26 cellular contexts compared by ENCODE assay signal in the genomic region with DNA sequence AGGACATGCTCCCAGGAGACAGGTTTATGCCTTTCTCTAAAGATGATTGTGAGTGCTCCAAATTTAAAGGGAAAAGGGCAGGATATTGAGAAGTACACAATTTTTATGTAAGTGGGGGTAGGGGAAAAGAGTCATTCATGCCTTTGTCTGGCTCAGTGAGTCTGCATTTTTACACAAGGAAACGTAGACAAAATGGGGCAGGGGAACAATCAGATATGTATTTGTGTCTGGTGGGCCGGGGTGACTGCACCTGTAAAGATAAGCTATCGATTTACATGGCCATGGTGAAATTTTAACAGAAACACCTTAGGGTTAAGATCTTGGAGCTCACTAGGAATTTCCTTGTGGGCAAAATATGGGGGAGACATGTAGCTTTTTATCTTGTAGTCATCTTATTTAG.
"Had no signal": no experiment of that assay in that cellular context is flagged by ENCODE, and none has a peak within 500 bp of the region (broad histone marks: within the 10 kb centered on the region; RNA-seq: fewer than 3 reads in every experiment).

No MANE protein-coding gene starts in this region.

- H3K27me3 Mint-ChIP-seq: T-cell had no signal

- H3K9ac ChIP-seq: SK-N-SH had no signal

- H3K4me1 Mint-ChIP-seq: T-cell had no signal

- H3K9me2 ChIP-seq: SK-N-SH had no signal

- H3K27me3 ChIP-seq: MG63, SJSA1 had no signal

- H3K36me3 ChIP-seq: MG63, SJSA1 had no signal

- H3K4me3 Mint-ChIP-seq: T-cell had no signal

- H3K9me3 ChIP-seq: MG63, SJSA1, SK-N-SH had no signal

- FAIRE-seq: RCC 7860 had no signal

- H3K27ac ChIP-seq: SJSA1 had no signal

- H3K4me2 ChIP-seq: SK-N-SH had no signal

- DNase-seq: Karpas-422, KG1, MG63, NCI-H1092, NCI-H1105 treated with DMSO at 0.1 percent for 48 hours, NCI-H1417 treated with DMSO at 0.1 percent for 48 hours, NCI-H146, NCI-H1694 treated with DMSO at 0.1 percent for 48 hours, NCI-H1930, NCI-H2081, NCI-H2107, NCI-H2227 treated with DMSO at 0.1 percent for 48 hours, NCI-H446, NCI-H510A, NCI-H524 treated with DMSO at 0.1 percent for 48 hours, NCI-H69, NCI-H774, PC-3, Right ventricle myocardium superior, RPMI8226, SIG-M5, SK-N-SH, SW 1271, T-cell had no signal

- H3K4me1 ChIP-seq: SJSA1 had no signal

- H3K27ac Mint-ChIP-seq: T-cell had no signal

- H3K4me3 ChIP-seq: MG63, SJSA1 had no signal

- ATAC-seq: PC-3, T-cell had no signal
